Comparison of ENCODE assay signal across 22 cellular contexts in the genomic region with DNA sequence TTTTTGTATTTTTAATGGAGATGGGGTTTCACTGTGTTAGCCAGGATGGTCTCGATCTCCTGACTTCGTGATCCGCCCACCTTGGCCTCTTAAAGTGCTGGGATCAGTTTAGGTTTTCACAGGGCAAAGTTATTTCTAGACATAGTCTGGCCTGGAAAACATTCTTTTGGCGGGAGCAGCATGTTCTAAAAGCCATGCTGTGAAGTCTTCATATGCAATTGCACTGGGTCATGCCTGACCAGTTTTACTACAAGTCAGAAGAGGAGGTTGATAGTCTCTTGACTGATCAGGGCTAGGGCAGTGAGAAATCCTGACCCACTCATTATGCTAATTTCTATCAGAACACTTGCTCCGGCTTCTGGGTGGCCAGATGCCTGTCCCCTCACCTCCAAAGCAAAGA.
"Had no signal": no experiment of that assay in that cellular context is flagged by ENCODE, and none has a peak within 500 bp of the region (broad histone marks: within the 10 kb centered on the region; RNA-seq: fewer than 3 reads in every experiment).

No MANE protein-coding gene starts in this region.

- H3K27ac ChIP-seq: PC-9 had no signal

- H3K27me3 ChIP-seq: adrenal gland had no signal

- DNase-seq: activated CD4-positive, alpha-beta T cell treated with anti-CD3 and anti-CD28 coated beads for 48 hours; activated CD4-positive, alpha-beta T cell treated with anti-CD3 and anti-CD28 coated beads, Interleukin-2, amount 50 U/mL, for 4 hours; activated CD4-positive, CD25-positive, alpha-beta regulatory T cell treated with anti-CD3 and anti-CD28 coated beads, Interleukin-2, amount 50 U/mL, for 72 hours; activated CD8-positive, alpha-beta memory T cell treated with anti-CD3 and anti-CD28 coated beads, Interleukin-2, amount 50 U/mL, for 48 hours; activated CD8-positive, alpha-beta T cell treated with anti-CD3 and anti-CD28 coated beads, Interleukin-2, amount 10 ng/mL, durations not matched to agents 7 days and 5 days; activated naive CD4-positive, alpha-beta T cell treated with anti-CD3 and anti-CD28 coated beads, Interleukin-2, amount 50 U/mL, for 16 hours; activated naive CD8-positive, alpha-beta T cell treated with anti-CD3 and anti-CD28 coated beads, Interleukin-2, amount 10 ng/mL, durations not matched to agents 7 days and 5 days; activated T-cell treated with anti-CD3 and anti-CD28 coated beads, Interleukin-2, amount 50 U/mL, for 1 hour; adrenal gland; anterior cingulate cortex; cerebellar nuclear complex; Karpas-422; MM.1S; NCI-H1105 treated with DMSO at 0.1 percent for 48 hours; NCI-H1436 treated with DMSO at 0.1 percent for 48 hours; NCI-H1930; NCI-H69; PC-9; SHP77 treated with DMSO at 0.1 percent for 48 hours; T-helper 17 cell; T-helper 9 cell had no signal

- H3K4me3 ChIP-seq: adrenal gland, PC-9 had no signal

- H3K4me1 ChIP-seq: adrenal gland had no signal

- ATAC-seq: activated CD8-positive, alpha-beta T cell treated with anti-CD3 and anti-CD28 coated beads, Interleukin-2, amount 10 ng/mL, durations not matched to agents 7 days and 5 days; T-helper 17 cell; WTC11 had no signal

- H3K4me2 ChIP-seq: PC-9 had no signal

- H2AFZ ChIP-seq: PC-9 had no signal

- H3K36me3 ChIP-seq: adrenal gland had no signal

- H3K9me3 ChIP-seq: adrenal gland had no signal
